In the genomic region with DNA sequence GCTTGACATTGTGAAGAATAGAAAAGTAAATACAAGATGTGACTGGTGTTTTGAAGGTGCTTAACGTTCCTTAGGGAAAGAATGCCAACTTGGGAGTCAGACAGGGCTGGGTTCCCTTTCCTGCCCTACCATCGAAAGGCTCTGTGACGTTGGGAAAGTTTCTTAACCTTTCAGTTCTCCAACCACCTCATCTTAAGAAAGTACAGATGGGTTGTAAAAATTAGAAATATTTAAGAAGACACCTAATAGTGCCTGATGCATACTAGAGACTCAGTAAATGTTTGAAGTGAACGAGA, we compare ENCODE assay signal across 9 cellular contexts. TPM values are rescaled to one million over a fixed set of nuclear protein-coding genes. Genes with fewer than 3 reads are reported as not detected.
A peak's percentile ranks its signal among the peaks of the same experiment; 100 is the strongest.
DNase-seq lines count a peak whose midpoint lies in the region; ATAC-seq, FAIRE-seq and TF ChIP-seq lines count a peak whose summit lies in the region.
"Had no signal": no experiment of that assay in that cellular context is flagged by ENCODE, and none has a peak within 500 bp of the region (broad histone marks: within the 10 kb centered on the region; RNA-seq: fewer than 3 reads in every experiment).

No MANE protein-coding gene starts in this region.

- no peak for TF ChIP-seq EP300 in H1 (IDR thresholded peaks at IDR 0.05; ENCODE audit: borderline replicate concordance in 1 of 2, low read depth in 2 of 2, low read length in 2 of 2)

- H3K4me1 ChIP-seq in NT2/D1 (ENCODE audit: insufficient read depth, insufficient read length): peaks cover 6% of the 10 kb centered on the region
- H3K4me1 ChIP-seq in H1 (replicated peaks in 1 of 4; ENCODE audit: control insufficient read depth in 3 of 4, insufficient read depth in 4 of 4, low read length in 3 of 4): peaks cover 8 to 15% (median 14%) of the 10 kb centered on the region in 4 experiments; a peak in 5 of 7 replicates
- peaks cover 23% of the 10 kb centered on the region for H3K4me1 ChIP-seq in neuron (ENCODE audit: insufficient read depth, low read length)

- no peak overlapping the region for H2BK15ac ChIP-seq in H1 (ENCODE audit: low read length)

- H3K23ac ChIP-seq in H1 (ENCODE audit: insufficient read length): no peak overlapping the region

- H2BK12ac ChIP-seq in H1 (ENCODE audit: low read depth, low read length): no peak overlapping the region

- peak overlapping the region; percentile 92 for H3K4me3 Mint-ChIP-seq in CD14-positive monocyte

- TF ChIP-seq CTCF in CD14-positive monocyte (IDR thresholded peaks at IDR 0.05) (no peak), H1 (IDR thresholded peaks at IDR 0.05; ENCODE audit: control extremely low read depth in 1 of 3, insufficient read depth in 1 of 3, low read depth in 1 of 3, low read length in 3 of 3) (no peak)

- no peak overlapping the region for H2BK5ac ChIP-seq in H1 (ENCODE audit: low read depth, low read length)

- no peak for ATAC-seq in GM19395 (IDR thresholded peaks at IDR 0.05; ENCODE audit: unreplicated experiment)
- ATAC-seq: sciatic nerve had no signal

- peaks cover 7% of the 10 kb centered on the region for H3K23me2 ChIP-seq in H1 (ENCODE audit: low read depth, low read length)

- no peak overlapping the region for H3K4ac ChIP-seq in H1 (replicated peaks; ENCODE audit: insufficient read length, low read depth, low read length)

- intact Hi-C loops in CD14-positive monocyte (cut with micrococcal nuclease): loop anchor here (5.0 kb wide), 2 partner anchors 45 to 50 kb away; partner anchors contain the start of gene SUN2 (in 1 of the 2)

- H3K9me3 Mint-ChIP-seq in CD14-positive monocyte: no peaks in the 10 kb centered on the region

- peak overlapping the region; percentile 82 to 88 for H3K4me2 ChIP-seq in H1 (ENCODE audit: insufficient read depth in 1 of 2, low read depth in 2 of 2, low read length in 2 of 2)

- DNase-seq in CD14-positive monocyte (ENCODE audit: low spot score) (no peak), NT2/D1 (ENCODE audit: low read depth, low spot score) (no peak), H1 (ENCODE audit: low read depth in 1 of 2, low spot score in 2 of 2) (no peak), amniotic stem cell (lab: John Stamatoyannopoulos, UW) (no peak), NCI-H345 treated with DMSO at 0.1 percent for 48 hours (lab: John Stamatoyannopoulos, UW; ENCODE audit: unreplicated experiment) (no peak), HuH-7.5 (ENCODE audit: low spot score) (no peak)

- CTCF ChIA-PET in H1 (lab: Charles Lee; ENCODE audit: partially characterized antibody): interaction anchor here (0.9 to 3.3 kb wide), 4 partner anchors 18 to 61 kb away, joined by 3 to 19 read pairs (median 3); partner anchors contain the start of gene TOMM22

- no peak overlapping the region for H4K8ac ChIP-seq in H1 (ENCODE audit: extremely low read depth, insufficient read depth, low read length)

- TF ChIP-seq POLR2A in H1 (IDR thresholded peaks at IDR 0.05; ENCODE audit: control extremely low read depth in 1 of 2, low read depth in 2 of 2, low read length in 2 of 2): no peak

- WGBS in H1 (ENCODE audit: extremely low coverage in 1 of 2, insufficient coverage in 1 of 2, insufficient read length in 1 of 2, insufficient replicate concordance in 2 of 2, low coverage in 1 of 2, low lambda C conversion rate in 2 of 2, missing lambda C conversion rate in 1 of 2), 2 experiments: 16% methylated on average over 4 of the region's 4 CpGs; no CpG with 5 or more reads in 1 of the 2 experiments

- peak overlapping the region; percentile 86 to 94 (median 92) for H3K27ac Mint-ChIP-seq in CD14-positive monocyte

- no peak overlapping the region for H4K91ac ChIP-seq in H1 (replicated peaks; ENCODE audit: insufficient read length, low read length)

- H3K27me3 Mint-ChIP-seq in CD14-positive monocyte (ENCODE audit: low read depth in 3 of 3): peaks cover 4 to 9% (median 5%) of the 10 kb centered on the region in 3 donors

- H3K79me1 ChIP-seq in H1 (ENCODE audit: low read depth, low read length): 0 out of 2 replicates have a peak, but pooled peaks cover 4% of the 10 kb centered on the region

- H3K79me2 ChIP-seq in H1 (ENCODE audit: control insufficient read depth in 1 of 2, insufficient read depth in 2 of 2, low read length in 2 of 2): peaks cover 26 to 57% of the 10 kb centered on the region in 2 experiments

- H3K14ac ChIP-seq in H1 (ENCODE audit: insufficient read length): no peak overlapping the region

- peaks cover 17 to 19% of the 10 kb centered on the region in 2 experiments for H4K20me1 ChIP-seq in H1 (replicated peaks in 1 of 2; ENCODE audit: control insufficient read depth in 1 of 2, insufficient read depth in 2 of 2, low read length in 2 of 2)

- H3K18ac ChIP-seq in H1 (ENCODE audit: extremely low read depth, low read length): no peak overlapping the region

- H3K27me3 ChIP-seq in NT2/D1 (ENCODE audit: insufficient read depth, insufficient read length) (no peaks in the 10 kb centered on the region), H1 (replicated peaks in 1 of 4; ENCODE audit: control insufficient read depth in 3 of 4, extremely low read depth in 1 of 4, insufficient read depth in 3 of 4, low read length in 3 of 4) (no peaks in the 10 kb centered on the region), neuron (ENCODE audit: insufficient read depth, low read length) (no peaks in the 10 kb centered on the region)

- H3K9ac ChIP-seq in NT2/D1 (ENCODE audit: insufficient read length, low read depth) (peak overlapping the region; percentile 92), H1 (replicated peaks in 1 of 4; ENCODE audit: extremely low read depth in 1 of 4, low read depth in 3 of 4, low read length in 3 of 4) (peak overlapping the region; percentile 78 to 99 (median 88))

- H2BK120ac ChIP-seq in H1 (replicated peaks; ENCODE audit: low read depth, low read length): no peak overlapping the region

- peak overlapping the region; percentile 82 for H3K4me3 ChIP-seq in NT2/D1 (ENCODE audit: insufficient read length, low read depth)
- peak overlapping the region; percentile 82 to 95 (median 90) for H3K4me3 ChIP-seq in H1 (ENCODE audit: extremely low read depth in 1 of 4, insufficient read depth in 2 of 4, low read depth in 3 of 4, low read length in 4 of 4)
- peak overlapping the region; percentile 91 for H3K4me3 ChIP-seq in neuron (ENCODE audit: low read length)

- no peak overlapping the region for H4K5ac ChIP-seq in H1 (ENCODE audit: insufficient read length, low read depth, low read length)

- H3K36me3 Mint-ChIP-seq in CD14-positive monocyte: peaks cover 16 to 23% of the 10 kb centered on the region in 2 donors

- no peak overlapping the region for H2BK20ac ChIP-seq in H1 (ENCODE audit: low read length)

- H2AFZ ChIP-seq in H1 (ENCODE audit: low read length) (no peak overlapping the region), neuron (ENCODE audit: low read depth, low read length) (no peak overlapping the region)

- H3K9me3 ChIP-seq in NT2/D1 (ENCODE audit: insufficient read depth, low read length): no peaks in the 10 kb centered on the region
- H3K9me3 ChIP-seq in H1 (ENCODE audit: insufficient read depth in 2 of 2, low read depth in 1 of 2, low read length in 1 of 2): no peaks in the 10 kb centered on the region
- no peaks in the 10 kb centered on the region for H3K9me3 ChIP-seq in neuron (ENCODE audit: low read length)

- no peak for TF ChIP-seq RAD21 in H1 (IDR thresholded peaks at IDR 0.05 in 1 of 2, conservative IDR thresholded peaks at IDR 0.05 in 1 of 2; ENCODE audit: low read depth in 2 of 2, low read length in 2 of 2)

- peaks cover 44% of the 10 kb centered on the region for H3K4me1 Mint-ChIP-seq in CD14-positive monocyte

- no peak overlapping the region for H3K27ac ChIP-seq in H1 (ENCODE audit: low read depth, low read length)

- H2AK5ac ChIP-seq in H1 (ENCODE audit: low read depth, low read length): no peak overlapping the region

- H3K56ac ChIP-seq in H1 (replicated peaks; ENCODE audit: insufficient read length, low read depth, low read length): no peak overlapping the region

- POLR2A ChIA-PET in H1 (lab: Charles Lee; ENCODE audit: partially characterized antibody): interaction anchor here (0.5 to 5.6 kb wide), 11 partner anchors 10 to 838 kb away, joined by 3 to 39 read pairs (median 3); partner anchors contain the start of gene TOMM22

- H3K36me3 ChIP-seq in NT2/D1 (ENCODE audit: insufficient read depth, insufficient read length, low read length) (peaks cover 25% of the 10 kb centered on the region), H1 (ENCODE audit: control insufficient read depth in 2 of 4, insufficient read depth in 4 of 4, low read length in 3 of 4) (peaks cover 0 to 14% (median 6%) of the 10 kb centered on the region in 4 experiments; a peak in 4 of 8 replicates), neuron (ENCODE audit: insufficient read depth, low read length) (peaks cover 19% of the 10 kb centered on the region)

- no peak for FAIRE-seq in H1 (lab: Jason Lieb, UNC)

RNA-seq across cellular contexts. Expression of gene GTPBP1, which starts 1.1 kb away (rescaled TPM):
- polyA plus RNA-seq in CD14-positive monocyte (10 to 100 TPM in 1 of 2 donors, 1 to 10 TPM in 1; 6.7 to 12.7 TPM), H1 (2011; rRNA removed) (53.1 and 80.2 TPM in 2 replicates)
- 91.8 and 92.0 TPM in 2 replicates for total RNA-seq in H1 (2021; fragmentation: NEBNext Ultra II Directional; extraction: Animal tissue kit (Norgen Biotek cat#: 25700))
- polyA plus RNA-seq in H1 (2011; cell fraction: cytosol; rRNA removed): 59.3 TPM
- 134 TPM for polyA plus RNA-seq in H1 (2011; cell fraction: nucleus; rRNA removed)
- polyA plus RNA-seq in H1 (2012, experiment 1 of 2): 62.3 to 74.8 TPM (median 66.2 TPM) in 4 replicates
- polyA plus RNA-seq in H1 (2012, experiment 2 of 2): 44.7 TPM
- 33.8 TPM for polyA plus RNA-seq in H1 (2013, experiment 1 of 2)
- polyA plus RNA-seq in H1 (2013, experiment 2 of 2): 33.3 TPM
- 87.5 and 119 TPM in 2 replicates for polyA minus RNA-seq in H1 (2011; rRNA and poly(A)+ RNA removed)
- polyA minus RNA-seq in H1 (2011; cell fraction: cytosol; rRNA and poly(A)+ RNA removed): 50.9 TPM
- polyA minus RNA-seq in H1 (2011; cell fraction: nucleus; rRNA and poly(A)+ RNA removed): 111 TPM

RNA-seq across cellular contexts. Expression of gene JOSD1, which starts 6.1 kb away (rescaled TPM):
- 1 to 10 TPM; 7.1 to 7.2 TPM for polyA plus RNA-seq in CD14-positive monocyte
- total RNA-seq in H1 (2021; fragmentation: NEBNext Ultra II Directional; extraction: Animal tissue kit (Norgen Biotek cat#: 25700)): 20.2 and 21.3 TPM in 2 replicates
- 16.7 and 18.4 TPM in 2 replicates for polyA plus RNA-seq in H1 (2011; rRNA removed)
- 18.1 TPM for polyA plus RNA-seq in H1 (2011; cell fraction: cytosol; rRNA removed)
- 18.8 TPM for polyA plus RNA-seq in H1 (2011; cell fraction: nucleus; rRNA removed)
- 14.7 to 20.6 TPM (median 17.3 TPM) in 4 replicates for polyA plus RNA-seq in H1 (2012, experiment 1 of 2)
- 10.8 TPM for polyA plus RNA-seq in H1 (2012, experiment 2 of 2)
- polyA plus RNA-seq in H1 (2013, experiment 1 of 2): 12.2 TPM
- 12.1 TPM for polyA plus RNA-seq in H1 (2013, experiment 2 of 2)
- polyA minus RNA-seq in H1 (2011; rRNA and poly(A)+ RNA removed): 20.8 and 22.0 TPM in 2 replicates
- 14.9 TPM for polyA minus RNA-seq in H1 (2011; cell fraction: cytosol; rRNA and poly(A)+ RNA removed)
- polyA minus RNA-seq in H1 (2011; cell fraction: nucleus; rRNA and poly(A)+ RNA removed): 14.4 TPM

RNA-seq across cellular contexts. Expression of gene TOMM22, which starts 25.1 kb away (rescaled TPM):
- 10 to 100 TPM; 58.0 to 71.4 TPM for polyA plus RNA-seq in CD14-positive monocyte
- total RNA-seq in H1 (2021; fragmentation: NEBNext Ultra II Directional; extraction: Animal tissue kit (Norgen Biotek cat#: 25700)): 125 and 138 TPM in 2 replicates
- 47.8 and 84.0 TPM in 2 replicates for polyA plus RNA-seq in H1 (2011; rRNA removed)
- 63.2 TPM for polyA plus RNA-seq in H1 (2011; cell fraction: cytosol; rRNA removed)
- polyA plus RNA-seq in H1 (2011; cell fraction: nucleus; rRNA removed): 17.1 TPM
- polyA plus RNA-seq in H1 (2012, experiment 1 of 2): 77.4 to 87.4 TPM (median 84.9 TPM) in 4 replicates
- 75.9 TPM for polyA plus RNA-seq in H1 (2012, experiment 2 of 2)
- polyA plus RNA-seq in H1 (2013, experiment 1 of 2): 66.9 TPM
- 65.9 TPM for polyA plus RNA-seq in H1 (2013, experiment 2 of 2)
- 41.5 and 41.9 TPM in 2 replicates for polyA minus RNA-seq in H1 (2011; rRNA and poly(A)+ RNA removed)
- 31.0 TPM for polyA minus RNA-seq in H1 (2011; cell fraction: cytosol; rRNA and poly(A)+ RNA removed)
- polyA minus RNA-seq in H1 (2011; cell fraction: nucleus; rRNA and poly(A)+ RNA removed): 14.7 TPM

RNA-seq across cellular contexts. Expression of gene SUN2, which starts 49.0 kb away (rescaled TPM):
- 10 to 100 TPM; 95.8 to 97.8 TPM for polyA plus RNA-seq in CD14-positive monocyte
- total RNA-seq in H1 (2021; fragmentation: NEBNext Ultra II Directional; extraction: Animal tissue kit (Norgen Biotek cat#: 25700)): 10.5 and 11.7 TPM in 2 replicates
- polyA plus RNA-seq in H1 (2011; rRNA removed): 5.1 and 8.3 TPM in 2 replicates
- 8.5 TPM for polyA plus RNA-seq in H1 (2011; cell fraction: cytosol; rRNA removed)
- polyA plus RNA-seq in H1 (2011; cell fraction: nucleus; rRNA removed): 20.5 TPM
- polyA plus RNA-seq in H1 (2012, experiment 1 of 2): 12.3 to 22.3 TPM (median 17.1 TPM) in 4 replicates
- polyA plus RNA-seq in H1 (2012, experiment 2 of 2): 9.0 TPM
- 11.5 TPM for polyA plus RNA-seq in H1 (2013, experiment 1 of 2)
- 10.8 TPM for polyA plus RNA-seq in H1 (2013, experiment 2 of 2)
- 9.8 and 10.0 TPM in 2 replicates for polyA minus RNA-seq in H1 (2011; rRNA and poly(A)+ RNA removed)
- polyA minus RNA-seq in H1 (2011; cell fraction: cytosol; rRNA and poly(A)+ RNA removed): 13.1 TPM
- 14.1 TPM for polyA minus RNA-seq in H1 (2011; cell fraction: nucleus; rRNA and poly(A)+ RNA removed)

RNA-seq across cellular contexts. Expression of gene CBY1, which starts 50.4 kb away (rescaled TPM):
- polyA plus RNA-seq in CD14-positive monocyte (1 to 10 TPM; 1.1 to 1.7 TPM), H1 (2011; rRNA removed) (28.5 and 30.2 TPM in 2 replicates)
- 23.2 and 24.4 TPM in 2 replicates for total RNA-seq in H1 (2021; fragmentation: NEBNext Ultra II Directional; extraction: Animal tissue kit (Norgen Biotek cat#: 25700))
- 31.5 TPM for polyA plus RNA-seq in H1 (2011; cell fraction: cytosol; rRNA removed)
- 18.3 TPM for polyA plus RNA-seq in H1 (2011; cell fraction: nucleus; rRNA removed)
- 32.1 to 38.0 TPM (median 36.1 TPM) in 4 replicates for polyA plus RNA-seq in H1 (2012, experiment 1 of 2)
- 25.5 TPM for polyA plus RNA-seq in H1 (2012, experiment 2 of 2)
- 22.9 TPM for polyA plus RNA-seq in H1 (2013, experiment 1 of 2)
- 22.9 TPM for polyA plus RNA-seq in H1 (2013, experiment 2 of 2)
- polyA minus RNA-seq in H1 (2011; rRNA and poly(A)+ RNA removed): 8.6 and 12.6 TPM in 2 replicates
- 9.0 TPM for polyA minus RNA-seq in H1 (2011; cell fraction: cytosol; rRNA and poly(A)+ RNA removed)
- polyA minus RNA-seq in H1 (2011; cell fraction: nucleus; rRNA and poly(A)+ RNA removed): 6.0 TPM
